ENCODE assay signal across 15 cellular contexts in the genomic region with DNA sequence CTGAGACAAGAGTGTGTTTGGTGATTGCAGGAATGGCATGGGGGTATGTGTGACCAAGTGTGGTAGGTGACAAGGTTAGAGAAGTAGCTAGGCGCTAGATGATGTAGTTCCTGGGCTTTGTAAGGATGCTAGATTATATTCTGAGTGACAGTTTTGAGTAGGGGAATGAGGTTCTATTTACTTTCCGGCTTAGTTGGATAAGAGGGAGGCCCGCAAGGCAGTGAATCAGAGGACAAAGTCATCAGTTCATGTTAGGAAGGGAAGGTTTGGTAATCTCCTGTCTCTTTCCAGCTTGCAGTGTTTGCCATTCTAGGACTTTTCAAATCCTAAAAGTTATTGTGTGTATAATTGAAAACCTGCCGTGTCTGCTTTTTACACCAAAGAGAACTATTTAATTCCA.
"Had no signal": no experiment of that assay in that cellular context is flagged by ENCODE, and none has a peak within 500 bp of the region (broad histone marks: within the 10 kb centered on the region; RNA-seq: fewer than 3 reads in every experiment).

No MANE protein-coding gene starts in this region.

- H3K27ac ChIP-seq: left lung, parathyroid adenoma, thoracic aorta, upper lobe of right lung, WERI-Rb-1 had no signal

- H3K9me3 ChIP-seq: left lung, thoracic aorta, upper lobe of right lung had no signal

- H3K9ac ChIP-seq: parathyroid adenoma had no signal

- H2AFZ ChIP-seq: parathyroid adenoma had no signal

- ATAC-seq: activated CD8-positive, alpha-beta T cell treated with anti-CD3 and anti-CD28 coated beads, Interleukin-2, amount 10 ng/mL, durations not matched to agents 7 days and 5 days; activated naive CD4-positive, alpha-beta T cell treated with anti-CD3 and anti-CD28 coated beads, Interleukin-2, amount 50 U/mL, for 72 hours; activated T-cell treated with anti-CD3 and anti-CD28 coated beads, Interleukin-2, amount 50 U/mL, for 72 hours; effector memory CD8-positive, alpha-beta T cell; left lung; upper lobe of right lung had no signal

- H3K36me3 ChIP-seq: left lung, thoracic aorta, upper lobe of right lung, WERI-Rb-1 had no signal

- H3K27me3 ChIP-seq: left lung, upper lobe of right lung had no signal

- H3K4me1 ChIP-seq: left lung, parathyroid adenoma, upper lobe of right lung had no signal

- FAIRE-seq: keratinocyte had no signal

- H3K79me2 ChIP-seq: parathyroid adenoma had no signal

- H3K4me3 ChIP-seq: left lung, thoracic aorta, upper lobe of right lung had no signal

- DNase-seq: activated CD8-positive, alpha-beta memory T cell treated with anti-CD3 and anti-CD28 coated beads, Interleukin-2, amount 50 U/mL, for 4 hours; activated CD8-positive, alpha-beta T cell treated with anti-CD3 and anti-CD28 coated beads, Interleukin-2, amount 10 ng/mL, durations not matched to agents 7 days and 5 days; activated gamma-delta T cell; activated T-cell treated with anti-CD3 and anti-CD28 coated beads, Interleukin-2, amount 50 U/mL, for 72 hours; effector memory CD8-positive, alpha-beta T cell; left lung; mammary epithelial cell; stimulated activated CD4-positive, alpha-beta T cell treated with anti-CD3 and anti-CD28 coated beads, Interleukin-12 subunit alpha, Interleukin-12 subunit beta, amount 100 ng/mL, for 4 hours; stimulated activated CD4-positive, alpha-beta T cell treated with anti-CD3 and anti-CD28 coated beads, Interleukin-2, amount 100 ng/mL, for 24 hours; upper lobe of right lung; WERI-Rb-1 had no signal
